In genomic region chr14:23640524-23641141, GRCh38 we compare ENCODE assay signal across 10 cellular contexts. TPM values are rescaled to one million over a fixed set of nuclear protein-coding genes. Genes with fewer than 3 reads are reported as not detected.
DNase-seq lines count a peak whose midpoint lies in the region; ATAC-seq and TF ChIP-seq lines count a peak whose summit lies in the region.
"Had no signal": no experiment of that assay in that cellular context is flagged by ENCODE, and none has a peak within 500 bp of the region (broad histone marks: within the 10 kb centered on the region; RNA-seq: fewer than 3 reads in every experiment).

No MANE protein-coding gene starts in this region.

- H3K9me3 Mint-ChIP-seq in activated T-cell treated with anti-CD3 and anti-CD28 coated beads, Interleukin-2, amount 50 U/mL, for 72 hours, result no peaks in the 10 kb centered on the region

- no peak overlapping the region for H2AFZ ChIP-seq in mesenchymal stem cell (ENCODE audit: low read depth, low read length)

- H3K9me3 ChIP-seq in breast epithelium (no peaks in the 10 kb centered on the region), mesenchymal stem cell (ENCODE audit: control insufficient read depth, low read length) (no peaks in the 10 kb centered on the region), suprapubic skin (no peaks in the 10 kb centered on the region)

- ATAC-seq in activated T-cell treated with anti-CD3 and anti-CD28 coated beads, Interleukin-2, amount 50 U/mL, for 72 hours (replicated peaks in 1 of 2), result no peak
- ATAC-seq in GM18511 (IDR thresholded peaks at IDR 0.05; ENCODE audit: unreplicated experiment) (no peak), HG02870 (IDR thresholded peaks at IDR 0.05; ENCODE audit: unreplicated experiment) (no peak)

- no peak overlapping the region for H3K4me2 ChIP-seq in mesenchymal stem cell (ENCODE audit: low read length, poor library complexity, severe bottlenecking)

- no peak overlapping the region for H2AK5ac ChIP-seq in mesenchymal stem cell (ENCODE audit: low read length, severe bottlenecking)

- H4K91ac ChIP-seq in mesenchymal stem cell (ENCODE audit: low read length), result no peak overlapping the region

- H3K18ac ChIP-seq in mesenchymal stem cell (ENCODE audit: low read depth in 1 of 2, low read length in 2 of 2), result no peak overlapping the region

- H3K27ac Mint-ChIP-seq in activated T-cell treated with anti-CD3 and anti-CD28 coated beads, Interleukin-2, amount 50 U/mL, for 72 hours, result no peak overlapping the region
- H3K27ac Mint-ChIP-seq: brain had no signal

- no peak overlapping the region for H3K14ac ChIP-seq in mesenchymal stem cell (ENCODE audit: low read length in 2 of 2)

- TF ChIP-seq CTCF in breast epithelium (IDR thresholded peaks at IDR 0.05), result no peak
- no peak for TF ChIP-seq CTCF in suprapubic skin (IDR thresholded peaks at IDR 0.05)

- no peak overlapping the region for H2BK120ac ChIP-seq in mesenchymal stem cell (ENCODE audit: low read depth, low read length)

- intact Hi-C loops in breast epithelium (cut with DNase I; ENCODE audit: low total_unique reads), result no loop called here

- no peaks in the 10 kb centered on the region for H3K79me1 ChIP-seq in mesenchymal stem cell (replicated peaks; ENCODE audit: low read length, poor library complexity, severe bottlenecking)

- H3K4me1 ChIP-seq in breast epithelium, result no peaks in the 10 kb centered on the region
- H3K4me1 ChIP-seq in mesenchymal stem cell (ENCODE audit: control insufficient read depth, insufficient read depth, low read depth, low read length), result no peaks in the 10 kb centered on the region
- H3K4me1 ChIP-seq in suprapubic skin, result peaks cover 4% of the 10 kb centered on the region

- H3K27ac ChIP-seq in breast epithelium (peak overlapping the region; percentile 26 to 75), mesenchymal stem cell (ENCODE audit: low read length, poor library complexity, severe bottlenecking) (no peak overlapping the region), suprapubic skin (no peak overlapping the region)

- H2BK5ac ChIP-seq in mesenchymal stem cell (ENCODE audit: low read depth, low read length, poor library complexity, severe bottlenecking), result no peak overlapping the region

- no peaks in the 10 kb centered on the region for H3K4me1 Mint-ChIP-seq in activated T-cell treated with anti-CD3 and anti-CD28 coated beads, Interleukin-2, amount 50 U/mL, for 72 hours (ENCODE audit: low read depth)

- TF ChIP-seq POLR2A in breast epithelium (IDR thresholded peaks at IDR 0.05) (no peak), suprapubic skin (IDR thresholded peaks at IDR 0.05) (no peak)

- H3K23ac ChIP-seq in mesenchymal stem cell (ENCODE audit: low read length in 2 of 2), result no peak overlapping the region

- no peak overlapping the region for H3K4me3 Mint-ChIP-seq in activated T-cell treated with anti-CD3 and anti-CD28 coated beads, Interleukin-2, amount 50 U/mL, for 72 hours
- H3K4me3 Mint-ChIP-seq: brain had no signal

- H3K27me3 Mint-ChIP-seq in activated T-cell treated with anti-CD3 and anti-CD28 coated beads, Interleukin-2, amount 50 U/mL, for 72 hours (ENCODE audit: low read depth), result no peaks in the 10 kb centered on the region

- H2BK12ac ChIP-seq in mesenchymal stem cell (ENCODE audit: low read length in 2 of 2), result no peak overlapping the region

- no peak for TF ChIP-seq EP300 in suprapubic skin (IDR thresholded peaks at IDR 0.05)

- H4K8ac ChIP-seq in mesenchymal stem cell (ENCODE audit: low read length), result no peak overlapping the region

- H3K4ac ChIP-seq in mesenchymal stem cell (ENCODE audit: low read depth in 1 of 2, low read length in 2 of 2), result no peak overlapping the region

- no peaks in the 10 kb centered on the region for H3K36me3 ChIP-seq in breast epithelium
- no peaks in the 10 kb centered on the region for H3K36me3 ChIP-seq in mesenchymal stem cell (ENCODE audit: control insufficient read depth in 1 of 2, insufficient read depth in 2 of 2, low read depth in 1 of 2, low read length in 2 of 2)
- no peaks in the 10 kb centered on the region for H3K36me3 ChIP-seq in suprapubic skin

- H3K36me3 Mint-ChIP-seq in activated T-cell treated with anti-CD3 and anti-CD28 coated beads, Interleukin-2, amount 50 U/mL, for 72 hours (ENCODE audit: insufficient read depth in 2 of 2), result no peaks in the 10 kb centered on the region
- H3K36me3 Mint-ChIP-seq: brain had no signal

- 68% methylated on average over 4 of the region's 5 CpGs for WGBS in mesenchymal stem cell
- 39% methylated on average over 5 of the region's 5 CpGs for WGBS in suprapubic skin

- H3K4me3 ChIP-seq in breast epithelium, result no peak overlapping the region
- peak overlapping the region in 1 of 2 experiments; percentile 48 for H3K4me3 ChIP-seq in mesenchymal stem cell (ENCODE audit: insufficient read depth in 1 of 2, low read depth in 1 of 2, low read length in 2 of 2)
- H3K4me3 ChIP-seq in suprapubic skin, result no peak overlapping the region

- H3K27me3 ChIP-seq in breast epithelium, result no peaks in the 10 kb centered on the region
- peaks cover 0 to 12% of the 10 kb centered on the region in 2 experiments for H3K27me3 ChIP-seq in mesenchymal stem cell (ENCODE audit: control insufficient read depth in 1 of 2, insufficient read depth in 1 of 2, low read length in 2 of 2)
- H3K27me3 ChIP-seq in suprapubic skin, result no peaks in the 10 kb centered on the region

- no peak overlapping the region for H2BK15ac ChIP-seq in mesenchymal stem cell (ENCODE audit: low read depth, poor library complexity, severe bottlenecking)

- DNase-seq in DMS153 (lab: John Stamatoyannopoulos, UW) (peak; percentile 60), NCI-H2107 treated with DMSO at 0.1 percent for 48 hours (lab: John Stamatoyannopoulos, UW; ENCODE audit: unreplicated experiment) (peak; percentile 62), breast epithelium (ENCODE audit: low spot score in 2 of 2) (peak in 1 of 2 donors; percentile 27), mesenchymal stem cell (no peak), suprapubic skin (ENCODE audit: low spot score in 2 of 2) (no peak)
- no peak for DNase-seq in activated T-cell treated with anti-CD3 and anti-CD28 coated beads, Interleukin-2, amount 50 U/mL, for 72 hours

- H3K9ac ChIP-seq in mesenchymal stem cell (ENCODE audit: low read length), result peak overlapping the region; percentile 61

RNA-seq across cellular contexts. Expression of gene DHRS2, which starts 4.5 kb away (rescaled TPM):
- total RNA-seq in breast epithelium (1 to 10 TPM in 2 of 3 donors, not detected in 1; 4.6 to 9.4 TPM), suprapubic skin (1 to 10 TPM in 2 of 4 donors, under 1 TPM in 2; 0.21 to 2.6 (median 1.3) TPM)
- polyA plus RNA-seq in mesenchymal stem cell (2013, experiment 1 of 2), result 0.08 TPM
- polyA plus RNA-seq in mesenchymal stem cell (2013, experiment 2 of 2), result 0.07 TPM
- 10 to 100 TPM in 1 of 2 donors, 1 to 10 TPM in 1; 5.0 to 10.6 TPM for total RNA-seq in activated T-cell treated with anti-CD3 and anti-CD28 coated beads, Interleukin-2, amount 50 U/mL, for 72 hours
- total RNA-seq: mononuclear cell had no signal

Comparison
In these comparisons a context has a peak if more than half of its experiments do, and no peak if none do; other contexts are left out.
1. DNase-seq: peak in DMS153 (single experiment) and NCI-H2107 treated with DMSO at 0.1 percent for 48 hours (single experiment); none in mesenchymal stem cell (single experiment), suprapubic skin (0 of 2) and activated T-cell treated with anti-CD3 and anti-CD28 coated beads, Interleukin-2, amount 50 U/mL, for 72 hours (0 of 2).
2. H3K27ac ChIP-seq: peak in breast epithelium (2 of 2); none in mesenchymal stem cell (single experiment) and suprapubic skin (single experiment).